Comparison of ENCODE assay signal across 21 cellular contexts in genomic region chr6:169455470-169455869, GRCh38.
"Had no signal": no experiment of that assay in that cellular context is flagged by ENCODE, and none has a peak within 500 bp of the region (broad histone marks: within the 10 kb centered on the region; RNA-seq: fewer than 3 reads in every experiment).

No MANE protein-coding gene starts in this region.

- ATAC-seq: naive thymus-derived CD4-positive, alpha-beta T cell; stimulated activated naive B cell treated with anti-CD40 and anti-IgM and Interleukin-4, amounts not matched to agents 10 μg/mL and 1 μg/mL and 100 μg/mL, for 72 hours had no signal

- H3K36me3 ChIP-seq: colonic mucosa, esophagus muscularis mucosa, heart right ventricle, prostate gland, right atrium auricular region, sigmoid colon, transverse colon, upper lobe of right lung had no signal

- H3K27me3 ChIP-seq: colonic mucosa, esophagus muscularis mucosa, heart right ventricle, right atrium auricular region, sigmoid colon, transverse colon, upper lobe of right lung had no signal

- DNase-seq: colonic mucosa; effector CD8-positive, alpha-beta T cell; foreskin melanocyte; glutamatergic neuron; heart right ventricle; hypothalamus; immature natural killer cell; islet precursor cell; mucosa of descending colon; naive thymus-derived CD4-positive, alpha-beta T cell; nucleus accumbens; sigmoid colon; stimulated activated CD4-positive, alpha-beta T cell treated with anti-CD3 and anti-CD28 coated beads, Interleukin-15, amount 100 ng/mL, for 24 hours; stimulated activated CD4-positive, alpha-beta T cell treated with anti-CD3 and anti-CD28 coated beads, Interleukin-2, amount 100 ng/mL, for 48 hours; stimulated activated naive B cell treated with anti-CD40 and anti-IgM and Interleukin-4, amounts not matched to agents 10 μg/mL and 1 μg/mL and 100 μg/mL, for 72 hours; transverse colon; upper lobe of right lung had no signal

- H3K4me3 ChIP-seq: colonic mucosa, esophagus muscularis mucosa, heart right ventricle, lung, mucosa of descending colon, prostate gland, right atrium auricular region, sigmoid colon, transverse colon, upper lobe of right lung had no signal

- H3K4me1 ChIP-seq: colonic mucosa, prostate gland, upper lobe of right lung had no signal

- H3K27ac ChIP-seq: colonic mucosa, heart right ventricle, prostate gland, right atrium auricular region, transverse colon, upper lobe of right lung had no signal

- H3K9me3 ChIP-seq: colonic mucosa, mucosa of descending colon, prostate gland, upper lobe of right lung had no signal
